Comparison of ENCODE assay signal across 10 cellular contexts in the genomic region with DNA sequence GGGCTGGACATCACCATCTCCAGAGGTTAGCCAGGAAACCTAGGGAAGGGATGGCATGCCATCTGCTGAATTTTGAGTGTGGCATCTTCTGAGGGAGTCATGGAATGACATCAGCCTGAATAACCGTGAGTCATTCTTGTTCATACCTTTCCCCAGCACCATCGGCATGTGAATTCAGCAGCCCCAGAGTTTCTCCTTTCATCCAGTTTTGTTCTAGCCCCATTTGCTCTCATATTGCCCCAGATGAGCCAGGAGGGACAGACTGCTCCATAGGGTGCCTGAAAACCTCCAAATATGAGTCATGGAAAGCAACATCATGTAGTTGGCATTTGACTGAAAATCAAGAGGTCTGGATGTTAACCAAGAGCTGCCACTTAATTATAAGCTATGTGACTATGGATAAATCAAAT.
A peak's percentile ranks its signal among the peaks of the same experiment; 100 is the strongest.
DNase-seq lines count a peak whose midpoint lies in the region; ATAC-seq and TF ChIP-seq lines count a peak whose summit lies in the region.
"Had no signal": no experiment of that assay in that cellular context is flagged by ENCODE, and none has a peak within 500 bp of the region (broad histone marks: within the 10 kb centered on the region; RNA-seq: fewer than 3 reads in every experiment).

No MANE protein-coding gene starts in this region.

- TF ChIP-seq POLR2A in erythroblast (IDR thresholded peaks at IDR 0.05; ENCODE audit: low read length), result no peak

- TF ChIP-seq CTCF in omental fat pad (IDR thresholded peaks at IDR 0.05), result no peak

- ATAC-seq in omental fat pad (ENCODE audit: low FRiP score), result peak; percentile 43

- DNase-seq in EH (ENCODE audit: low read depth), result peak; percentile 94
- peak; percentile 29 for DNase-seq in NCI-H460 (ENCODE audit: extremely low read depth, low read depth)
- peak; percentile 63 for DNase-seq in dedifferentiated amniotic fluid mesenchymal stem cell (ENCODE audit: extremely low spot score)
- no peak for DNase-seq in omental fat pad (ENCODE audit: low spot score)
- no peak for DNase-seq in NCI-H510A (lab: John Stamatoyannopoulos, UW)
- DNase-seq in erythroblast (lab: John Stamatoyannopoulos, UW), result no peak
- DNase-seq in amygdala (lab: John Stamatoyannopoulos, UW), result no peak
- no peak for DNase-seq in KG1 (lab: John Stamatoyannopoulos, UW)
- DNase-seq: DMS153, thyroid gland had no signal

Comparison
In these comparisons a context has a peak if more than half of its experiments do, and no peak if none do; other contexts are left out.
1. DNase-seq: peak in EH (single experiment), NCI-H460 (single experiment) and dedifferentiated amniotic fluid mesenchymal stem cell (single experiment); none in omental fat pad (single experiment), NCI-H510A (single experiment), erythroblast (0 of 2), amygdala (0 of 56) and KG1 (single experiment).